20 cellular contexts compared by ENCODE assay signal in genomic region chr7:158328376-158329013, GRCh38.
"Had no signal": no experiment of that assay in that cellular context is flagged by ENCODE, and none has a peak within 500 bp of the region (broad histone marks: within the 10 kb centered on the region; RNA-seq: fewer than 3 reads in every experiment).

No MANE protein-coding gene starts in this region.

- H3K27me3 Mint-ChIP-seq: activated CD4-positive, alpha-beta memory T cell treated with anti-CD3 and anti-CD28 coated beads, Interleukin-2, amount 10 ng/mL, durations not matched to agents 7 days and 5 days; activated naive CD4-positive, alpha-beta T cell treated with anti-CD3 and anti-CD28 coated beads, Interleukin-2, amount 10 ng/mL, durations not matched to agents 7 days and 5 days; dendritic cell treated with granulocyte-macrophage colony-stimulating factor and Interleukin-4, amounts not matched to agents 40 ng/mL and 50 ng/mL, for 4 days had no signal

- H3K4me1 ChIP-seq: left ventricle myocardium inferior, upper lobe of right lung had no signal

- H3K4me3 Mint-ChIP-seq: activated CD4-positive, alpha-beta memory T cell treated with anti-CD3 and anti-CD28 coated beads, Interleukin-2, amount 10 ng/mL, durations not matched to agents 7 days and 5 days; activated naive CD4-positive, alpha-beta T cell treated with anti-CD3 and anti-CD28 coated beads, Interleukin-2, amount 10 ng/mL, durations not matched to agents 7 days and 5 days; dendritic cell treated with granulocyte-macrophage colony-stimulating factor and Interleukin-4, amounts not matched to agents 40 ng/mL and 50 ng/mL, for 4 days; immature natural killer cell; natural killer cell; T-helper 1 cell treated with Interleukin-12 subunit alpha and Interleukin-12 subunit beta and Interleukin-4 antibody, amounts not matched to agents 30 μg/mL and 1 μg/mL, for 36 hours had no signal

- DNase-seq: activated CD4-positive, alpha-beta memory T cell treated with anti-CD3 and anti-CD28 coated beads, Interleukin-2, amount 10 ng/mL, durations not matched to agents 7 days and 5 days; activated CD4-positive, alpha-beta T cell treated with anti-CD3 and anti-CD28 coated beads for 4 hours; activated CD4-positive, CD25-positive, alpha-beta regulatory T cell; activated effector memory CD4-positive, alpha-beta T cell treated with anti-CD3 and anti-CD28 coated beads, Interleukin-2, amount 50 U/mL, for 16 hours; activated naive CD4-positive, alpha-beta T cell treated with anti-CD3 and anti-CD28 coated beads, Interleukin-2, amount 10 ng/mL, durations not matched to agents 7 days and 5 days; amygdala; effector CD8-positive, alpha-beta T cell; glutamatergic neuron; immature natural killer cell; kidney glomerular epithelial cell; left ventricle myocardium inferior; natural killer cell; posterior cingulate gyrus; stimulated activated CD4-positive, alpha-beta T cell treated with anti-CD3 and anti-CD28 coated beads, Interleukin-4, amount 100 ng/mL, for 1 hour; stimulated activated naive CD4-positive, alpha-beta T cell treated with Interleukin-2 at 50 U/mL for 16 hours; T1000; upper lobe of right lung had no signal

- H3K27me3 ChIP-seq: hepatocyte had no signal

- H3K36me3 Mint-ChIP-seq: natural killer cell had no signal

- H3K27ac Mint-ChIP-seq: activated CD4-positive, alpha-beta memory T cell treated with anti-CD3 and anti-CD28 coated beads, Interleukin-2, amount 10 ng/mL, durations not matched to agents 7 days and 5 days; activated naive CD4-positive, alpha-beta T cell treated with anti-CD3 and anti-CD28 coated beads, Interleukin-2, amount 10 ng/mL, durations not matched to agents 7 days and 5 days; dendritic cell treated with granulocyte-macrophage colony-stimulating factor and Interleukin-4, amounts not matched to agents 40 ng/mL and 50 ng/mL, for 4 days; immature natural killer cell; natural killer cell; T-helper 1 cell treated with Interleukin-12 subunit alpha and Interleukin-12 subunit beta and Interleukin-4 antibody, amounts not matched to agents 30 μg/mL and 1 μg/mL, for 36 hours had no signal

- H2AFZ ChIP-seq: hepatocyte had no signal

- H3K4me2 ChIP-seq: hepatocyte had no signal

- H3K36me3 ChIP-seq: left ventricle myocardium inferior, upper lobe of right lung had no signal

- H3K4me3 ChIP-seq: hepatocyte, left ventricle myocardium inferior, upper lobe of right lung had no signal

- H3K27ac ChIP-seq: hepatocyte, left ventricle myocardium inferior, upper lobe of right lung had no signal

- H3K4me1 Mint-ChIP-seq: activated CD4-positive, alpha-beta memory T cell treated with anti-CD3 and anti-CD28 coated beads, Interleukin-2, amount 10 ng/mL, durations not matched to agents 7 days and 5 days; activated naive CD4-positive, alpha-beta T cell treated with anti-CD3 and anti-CD28 coated beads, Interleukin-2, amount 10 ng/mL, durations not matched to agents 7 days and 5 days had no signal

- H3K9me3 ChIP-seq: left ventricle myocardium inferior, upper lobe of right lung had no signal
